Comparison of ENCODE assay signal across 21 cellular contexts in the genomic region with DNA sequence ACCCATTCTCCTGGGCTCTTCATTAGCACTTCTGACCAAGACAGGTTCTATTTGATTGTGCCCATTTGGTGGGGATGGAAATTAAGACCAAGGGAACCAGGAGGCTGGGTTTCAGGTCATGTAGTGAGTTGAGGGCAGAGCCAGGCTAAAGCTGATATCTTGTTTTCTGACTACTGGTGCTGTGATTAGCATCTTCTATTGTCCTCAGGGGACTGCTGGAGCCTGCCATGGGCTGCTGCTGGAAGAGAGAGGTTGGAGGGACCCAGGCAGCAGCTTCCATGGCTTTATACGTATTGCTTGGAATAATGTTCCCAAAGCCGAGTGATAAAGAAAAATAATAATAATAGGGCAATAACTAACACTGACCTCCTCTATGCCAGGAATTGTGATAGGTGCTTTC.
"Had no signal": no experiment of that assay in that cellular context is flagged by ENCODE, and none has a peak within 500 bp of the region (broad histone marks: within the 10 kb centered on the region; RNA-seq: fewer than 3 reads in every experiment).

No MANE protein-coding gene starts in this region.

- H3K36me3 Mint-ChIP-seq: activated CD8-positive, alpha-beta memory T cell treated with anti-CD3 and anti-CD28 coated beads, Interleukin-2, amount 10 ng/mL, durations not matched to agents 7 days and 5 days; naive thymus-derived CD8-positive, alpha-beta T cell had no signal

- ATAC-seq: activated CD8-positive, alpha-beta memory T cell treated with anti-CD3 and anti-CD28 coated beads, Interleukin-2, amount 10 ng/mL, durations not matched to agents 7 days and 5 days; activated CD8-positive, alpha-beta T cell treated with anti-CD3 and anti-CD28 coated beads for 36 hours; activated naive CD8-positive, alpha-beta T cell treated with anti-CD3 and anti-CD28 coated beads, Interleukin-2, amount 50 U/mL, for 24 hours; naive thymus-derived CD8-positive, alpha-beta T cell; T-helper 17 cell had no signal

- H3K27ac ChIP-seq: breast epithelium, ovary, prostate gland, thyroid gland had no signal

- H3K4me1 ChIP-seq: breast epithelium, prostate gland, thyroid gland had no signal

- H3K27ac Mint-ChIP-seq: activated CD4-positive, alpha-beta T cell treated with anti-CD3 and anti-CD28 coated beads, Interleukin-2, amount 10 ng/mL, durations not matched to agents 7 days and 5 days; activated CD8-positive, alpha-beta memory T cell treated with anti-CD3 and anti-CD28 coated beads, Interleukin-2, amount 10 ng/mL, durations not matched to agents 7 days and 5 days; activated CD8-positive, alpha-beta T cell treated with anti-CD3 and anti-CD28 coated beads for 36 hours; activated naive CD8-positive, alpha-beta T cell treated with anti-CD3 and anti-CD28 coated beads, Interleukin-2, amount 50 U/mL, for 24 hours; endodermal cell; naive thymus-derived CD8-positive, alpha-beta T cell; T-helper 17 cell had no signal

- H3K9me3 ChIP-seq: breast epithelium, ovary, prostate gland, spleen, thyroid gland had no signal

- H3K4me3 Mint-ChIP-seq: activated CD4-positive, alpha-beta T cell treated with anti-CD3 and anti-CD28 coated beads, Interleukin-2, amount 10 ng/mL, durations not matched to agents 7 days and 5 days; activated CD8-positive, alpha-beta memory T cell treated with anti-CD3 and anti-CD28 coated beads, Interleukin-2, amount 10 ng/mL, durations not matched to agents 7 days and 5 days; activated CD8-positive, alpha-beta T cell treated with anti-CD3 and anti-CD28 coated beads for 36 hours; activated naive CD8-positive, alpha-beta T cell treated with anti-CD3 and anti-CD28 coated beads, Interleukin-2, amount 50 U/mL, for 24 hours; endodermal cell; naive thymus-derived CD8-positive, alpha-beta T cell; T-helper 17 cell had no signal

- H3K4me1 Mint-ChIP-seq: activated CD4-positive, alpha-beta T cell treated with anti-CD3 and anti-CD28 coated beads, Interleukin-2, amount 10 ng/mL, durations not matched to agents 7 days and 5 days; activated CD8-positive, alpha-beta memory T cell treated with anti-CD3 and anti-CD28 coated beads, Interleukin-2, amount 10 ng/mL, durations not matched to agents 7 days and 5 days; activated naive CD8-positive, alpha-beta T cell treated with anti-CD3 and anti-CD28 coated beads, Interleukin-2, amount 50 U/mL, for 24 hours; naive thymus-derived CD8-positive, alpha-beta T cell; T-helper 17 cell had no signal

- FAIRE-seq: astrocyte had no signal

- H3K36me3 ChIP-seq: breast epithelium, ovary, prostate gland, spleen, thyroid gland had no signal

- H3K4me3 ChIP-seq: breast epithelium, ovary, prostate gland, spleen, thyroid gland had no signal

- DNase-seq: activated CD4-positive, alpha-beta T cell treated with anti-CD3 and anti-CD28 coated beads, Interleukin-2, amount 10 ng/mL, durations not matched to agents 7 days and 5 days; activated CD4-positive, CD25-positive, alpha-beta regulatory T cell treated with anti-CD3 and anti-CD28 coated beads, Interleukin-2, amount 50 U/mL, for 72 hours; activated CD8-positive, alpha-beta memory T cell treated with anti-CD3 and anti-CD28 coated beads, Interleukin-2, amount 10 ng/mL, durations not matched to agents 7 days and 5 days; activated CD8-positive, alpha-beta T cell treated with anti-CD3 and anti-CD28 coated beads for 36 hours; activated effector memory CD4-positive, alpha-beta T cell treated with anti-CD3 and anti-CD28 coated beads, Interleukin-2, amount 50 U/mL, for 16 hours; activated naive CD4-positive, alpha-beta T cell treated with anti-CD3 and anti-CD28 coated beads, Interleukin-2, amount 50 U/mL, for 16 hours; activated naive CD8-positive, alpha-beta T cell treated with anti-CD3 and anti-CD28 coated beads, Interleukin-2, amount 50 U/mL, for 24 hours; activated T-cell treated with anti-CD3 and anti-CD28 coated beads for 4 hours; cortex of kidney; endodermal cell; naive thymus-derived CD8-positive, alpha-beta T cell; spleen; stimulated activated CD4-positive, alpha-beta T cell treated with anti-CD3 and anti-CD28 coated beads, Interleukin-4, amount 100 ng/mL, for 1 hour; stimulated activated naive CD4-positive, alpha-beta T cell treated with Interleukin-2 at 50 U/mL for 16 hours; SW 1271; T-helper 17 cell had no signal

- H3K27me3 ChIP-seq: breast epithelium, ovary, spleen, thyroid gland had no signal

- H3K9me3 Mint-ChIP-seq: activated CD4-positive, alpha-beta T cell treated with anti-CD3 and anti-CD28 coated beads, Interleukin-2, amount 10 ng/mL, durations not matched to agents 7 days and 5 days; activated CD8-positive, alpha-beta T cell treated with anti-CD3 and anti-CD28 coated beads for 36 hours; activated naive CD8-positive, alpha-beta T cell treated with anti-CD3 and anti-CD28 coated beads, Interleukin-2, amount 50 U/mL, for 24 hours; endodermal cell; naive thymus-derived CD8-positive, alpha-beta T cell had no signal
